Comparison of ENCODE assay signal across 8 cellular contexts in the genomic region with DNA sequence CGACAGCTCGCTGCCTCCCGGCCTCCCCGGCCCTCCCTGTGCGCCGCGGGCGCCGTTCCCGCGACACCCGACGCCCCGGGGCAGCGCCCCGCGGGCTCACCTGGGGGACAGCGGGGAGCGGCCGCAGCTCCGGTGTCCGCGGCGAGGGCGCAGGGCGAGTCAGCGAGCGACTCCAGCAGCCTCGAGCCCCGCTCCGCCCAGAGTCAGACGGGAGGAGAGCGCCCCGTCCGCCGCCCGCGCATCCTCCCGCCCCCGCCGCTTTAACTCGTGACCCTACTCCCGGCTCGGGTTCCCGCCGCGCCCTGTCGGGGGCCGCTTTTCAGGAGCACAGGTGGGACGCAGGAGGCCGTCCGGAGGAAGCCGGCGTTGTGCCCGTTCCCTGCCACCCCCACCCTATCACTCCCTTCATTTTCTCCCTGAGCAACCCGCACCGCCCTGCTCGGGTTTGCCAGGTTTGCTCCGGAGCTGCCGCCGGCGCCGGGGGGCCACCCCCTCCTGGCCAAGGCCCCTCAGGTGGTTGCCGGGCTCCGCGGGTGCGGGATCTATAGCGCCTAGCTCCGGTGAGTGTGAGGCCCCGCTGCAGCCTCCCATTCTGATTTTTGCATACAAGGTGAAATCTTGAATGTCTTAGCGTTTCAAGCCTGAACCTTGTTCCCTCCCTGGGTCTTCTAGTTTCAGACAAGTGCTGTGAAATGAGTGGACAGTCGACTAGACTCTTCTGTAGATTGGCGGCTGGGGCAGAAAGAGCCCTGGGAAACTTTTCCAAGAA. TPM values are rescaled to one million over a fixed set of nuclear protein-coding genes. Genes with fewer than 3 reads are reported as not detected.
DNase-seq lines count a peak whose midpoint lies in the region; ATAC-seq, FAIRE-seq and TF ChIP-seq lines count a peak whose summit lies in the region.

A gene with protein sequence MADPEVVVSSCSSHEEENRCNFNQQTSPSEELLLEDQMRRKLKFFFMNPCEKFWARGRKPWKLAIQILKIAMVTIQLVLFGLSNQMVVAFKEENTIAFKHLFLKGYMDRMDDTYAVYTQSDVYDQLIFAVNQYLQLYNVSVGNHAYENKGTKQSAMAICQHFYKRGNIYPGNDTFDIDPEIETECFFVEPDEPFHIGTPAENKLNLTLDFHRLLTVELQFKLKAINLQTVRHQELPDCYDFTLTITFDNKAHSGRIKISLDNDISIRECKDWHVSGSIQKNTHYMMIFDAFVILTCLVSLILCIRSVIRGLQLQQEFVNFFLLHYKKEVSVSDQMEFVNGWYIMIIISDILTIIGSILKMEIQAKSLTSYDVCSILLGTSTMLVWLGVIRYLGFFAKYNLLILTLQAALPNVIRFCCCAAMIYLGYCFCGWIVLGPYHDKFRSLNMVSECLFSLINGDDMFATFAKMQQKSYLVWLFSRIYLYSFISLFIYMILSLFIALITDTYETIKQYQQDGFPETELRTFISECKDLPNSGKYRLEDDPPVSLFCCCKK (minus strand): TSS at position 205 of the 769 bp plus-strand sequence. CDS start 3,140 bp downstream, outside the sequence.

- no peaks in the 10 kb centered on the region for H3K9me3 ChIP-seq in ES-I3 (ENCODE audit: control insufficient read depth, insufficient read depth, low read length)
- no peaks in the 10 kb centered on the region for H3K9me3 ChIP-seq in HUES48 (ENCODE audit: control insufficient read depth, insufficient read depth, low read length)
- no peaks in the 10 kb centered on the region for H3K9me3 ChIP-seq in colonic mucosa
- H3K9me3 ChIP-seq in mesodermal cell (ENCODE audit: control insufficient read depth, low read length): no peaks in the 10 kb centered on the region
- no peaks in the 10 kb centered on the region for H3K9me3 ChIP-seq in stomach smooth muscle (ENCODE audit: control insufficient read depth in 2 of 2, low read length in 2 of 2)

- peak; percentile 71 for ATAC-seq in GM21529 (IDR thresholded peaks at IDR 0.05; ENCODE audit: unreplicated experiment)

- intact Hi-C loops in colonic mucosa (cut with DNase I): no loop called here

- H3K27ac ChIP-seq in HUES48 (ENCODE audit: low read depth, low read length) (no peak within 1 kb of the TSS), colonic mucosa (no peak within 1 kb of the TSS), mesodermal cell (ENCODE audit: low read depth, low read length, severe bottlenecking) (no peak within 1 kb of the TSS), stomach smooth muscle (ENCODE audit: low read length) (no peak within 1 kb of the TSS)

- TF ChIP-seq CTCF in colonic mucosa (IDR thresholded peaks at IDR 0.05): no peak

- H3K36me3 ChIP-seq in ES-I3 (ENCODE audit: insufficient read depth, low read length): no peaks in the 10 kb centered on the region
- no peaks in the 10 kb centered on the region for H3K36me3 ChIP-seq in HUES48 (ENCODE audit: control insufficient read depth, insufficient read depth, low read length)
- no peaks in the 10 kb centered on the region for H3K36me3 ChIP-seq in colonic mucosa
- no peaks in the 10 kb centered on the region for H3K36me3 ChIP-seq in mesodermal cell (ENCODE audit: control insufficient read depth, insufficient read depth, low read length)
- no peaks in the 10 kb centered on the region for H3K36me3 ChIP-seq in stomach smooth muscle (ENCODE audit: control insufficient read depth in 2 of 2, insufficient read depth in 2 of 2, low read length in 2 of 2)

- DNase-seq in T1000 (lab: John Stamatoyannopoulos, UW): peak; percentile 3
- peak; percentile 53 for DNase-seq in colonic mucosa
- no peak for DNase-seq in urothelium cell line (ENCODE audit: low spot score)

- FAIRE-seq in urothelium cell line (lab: Jason Lieb, UNC): no peak

- H3K4me1 ChIP-seq in ES-I3 (ENCODE audit: insufficient read depth, low read length) (peaks cover 4% of the 10 kb centered on the region; the same call in 1 of the 2 replicates), HUES48 (ENCODE audit: control insufficient read depth, insufficient read depth, low read length) (peaks cover 15% of the 10 kb centered on the region), colonic mucosa (no peaks in the 10 kb centered on the region), mesodermal cell (ENCODE audit: control insufficient read depth, insufficient read depth, low read length, poor library complexity, severe bottlenecking) (no peaks in the 10 kb centered on the region), stomach smooth muscle (ENCODE audit: control insufficient read depth, insufficient read depth, low read length) (peaks cover 9% of the 10 kb centered on the region)

- H3K9ac ChIP-seq in ES-I3 (ENCODE audit: low read depth, low read length) (peak within 1 kb of the TSS; percentile 67), HUES48 (ENCODE audit: low read depth, low read length) (peak within 1 kb of the TSS; percentile 23; the same call in 1 of the 2 replicates), colonic mucosa (ENCODE audit: low read depth in 2 of 2, low read length in 2 of 2) (peak within 1 kb of the TSS in 1 of 2 donors; percentile 43), stomach smooth muscle (ENCODE audit: low read length in 2 of 2) (no peak within 1 kb of the TSS)

- peak within 1 kb of the TSS; percentile 70 for H3K4me3 ChIP-seq in HUES48 (ENCODE audit: low read depth, low read length)
- H3K4me3 ChIP-seq in colonic mucosa: peak within 1 kb of the TSS; percentile 55
- peak within 1 kb of the TSS; percentile 44 for H3K4me3 ChIP-seq in mesodermal cell (ENCODE audit: extremely low read depth, insufficient read depth, low read length, poor library complexity, severe bottlenecking)
- peak within 1 kb of the TSS; percentile 56 to 64 for H3K4me3 ChIP-seq in stomach smooth muscle (ENCODE audit: low read length in 2 of 2)

- H3K27me3 ChIP-seq in HUES48 (ENCODE audit: control insufficient read depth, insufficient read depth, low read length) (peaks cover 61% of the 10 kb centered on the region), colonic mucosa (peaks cover 33% of the 10 kb centered on the region), stomach smooth muscle (ENCODE audit: control insufficient read depth in 1 of 2, insufficient read depth in 2 of 2, low read length in 2 of 2) (peaks cover 31 to 42% of the 10 kb centered on the region in 2 donors)

- WGBS in mesodermal cell (ENCODE audit: insufficient coverage in 2 of 2), 2 experiments: 0% methylated on average over 53 of the region's 73 CpGs

RNA-seq across cellular contexts. Expression of the gene that starts here (rescaled TPM):
- total RNA-seq in colonic mucosa: 1 to 10 TPM in 1 of 2 donors, under 1 TPM in 1; 0.98 to 1.1 TPM
- polyA plus RNA-seq in mesodermal cell (2013, experiment 1 of 2): 3.6 TPM
- polyA plus RNA-seq in mesodermal cell (2013, experiment 2 of 2): 7.8 TPM

Comparison
In these comparisons a context has a peak if more than half of its experiments do, and no peak if none do; other contexts are left out.
1. H3K9ac ChIP-seq: peak in ES-I3 (single experiment) and HUES48 (single experiment); none in stomach smooth muscle (0 of 2).
2. Peak in every context shown above with its lines, with median percentiles within 50 percentile points of each other: H3K4me3 ChIP-seq.